Comparison of ENCODE assay signal across 17 cellular contexts in genomic region chr7:158861004-158861787, GRCh38. TPM values are rescaled to one million over a fixed set of nuclear protein-coding genes. Genes with fewer than 3 reads are reported as not detected.
A peak's percentile ranks its signal among the peaks of the same experiment; 100 is the strongest.
DNase-seq lines count a peak whose midpoint lies in the region; ATAC-seq, FAIRE-seq and TF ChIP-seq lines count a peak whose summit lies in the region.
"Had no signal": no experiment of that assay in that cellular context is flagged by ENCODE, and none has a peak within 500 bp of the region (broad histone marks: within the 10 kb centered on the region; RNA-seq: fewer than 3 reads in every experiment).

No MANE protein-coding gene starts in this region.

- no peaks in the 10 kb centered on the region for H3K9me3 ChIP-seq in CD4-positive, alpha-beta memory T cell (ENCODE audit: control insufficient read depth in 1 of 2, low read length in 2 of 2)
- H3K9me3 ChIP-seq in HUES48 (ENCODE audit: control insufficient read depth, insufficient read depth, low read length), result no peaks in the 10 kb centered on the region
- H3K9me3 ChIP-seq in H1 (ENCODE audit: insufficient read depth in 2 of 2, low read depth in 1 of 2, low read length in 1 of 2), result no peaks in the 10 kb centered on the region
- H3K9me3 ChIP-seq: Caco-2, SJSA1, suprapubic skin had no signal

- peaks cover 32% of the 10 kb centered on the region for H3K4me1 ChIP-seq in CD4-positive, alpha-beta memory T cell (ENCODE audit: insufficient read depth, low read length)
- H3K4me1 ChIP-seq in HUES48 (ENCODE audit: control insufficient read depth, insufficient read depth, low read length) (peaks cover 40% of the 10 kb centered on the region), H1 (replicated peaks in 1 of 4; ENCODE audit: control insufficient read depth in 3 of 4, insufficient read depth in 4 of 4, low read length in 3 of 4) (peaks cover 9 to 28% (median 18%) of the 10 kb centered on the region in 4 experiments; a peak in 6 of 7 replicates)

- DNase-seq in CD4-positive, alpha-beta memory T cell, result no peak
- no peak for DNase-seq in H1 (ENCODE audit: low read depth in 1 of 2, low spot score in 2 of 2)
- DNase-seq in naive thymus-derived CD8-positive, alpha-beta T cell, result no peak
- no peak for DNase-seq in NCI-H2171 (lab: John Stamatoyannopoulos, UW)
- DNase-seq in activated CD8-positive, alpha-beta memory T cell treated with anti-CD3 and anti-CD28 coated beads, Interleukin-2, amount 50 U/mL, for 4 hours, result no peak
- DNase-seq in SW480 (ENCODE audit: low spot score), result no peak
- DNase-seq: activated T-cell treated with anti-CD3 and anti-CD28 coated beads for 4 hours, amygdala, Caco-2, islet precursor cell, NCI-H1436 treated with DMSO at 0.1 percent for 48 hours, NCI-H82, small intestine had no signal

- intact Hi-C loops in CD4-positive, alpha-beta memory T cell (cut with micrococcal nuclease), result no loop called here

- H3K23ac ChIP-seq in H1 (ENCODE audit: insufficient read length), result no peak overlapping the region

- POLR2A ChIA-PET in CD4-positive, alpha-beta memory T cell (lab: Charles Lee; ENCODE audit: partially characterized antibody), result interaction anchor here (0.5 to 3.7 kb wide), 3 partner anchors 14 to 83 kb away, joined by 4 to 17 read pairs (median 9); partner anchors contain the start of gene ESYT2
- POLR2A ChIA-PET in H1 (lab: Charles Lee; ENCODE audit: partially characterized antibody), result interaction anchor here (0.7 to 1.3 kb wide), 2 partner anchors 11 to 19 kb away, joined by 3 read pairs; no protein-coding TSS in a partner anchor
- POLR2A ChIA-PET in naive thymus-derived CD8-positive, alpha-beta T cell (lab: Charles Lee), result no interaction called here

- H3K36me3 Mint-ChIP-seq in CD4-positive, alpha-beta memory T cell, result peaks cover 0 to 3% of the 10 kb centered on the region in 2 donors
- no peaks in the 10 kb centered on the region for H3K36me3 Mint-ChIP-seq in naive thymus-derived CD8-positive, alpha-beta T cell

- no peak overlapping the region; the same call in 1 of the 2 replicates for H2BK12ac ChIP-seq in H1 (ENCODE audit: low read depth, low read length)

- WGBS in H1 (ENCODE audit: extremely low coverage in 1 of 2, insufficient coverage in 1 of 2, insufficient read length in 1 of 2, insufficient replicate concordance in 2 of 2, low coverage in 1 of 2, low lambda C conversion rate in 2 of 2, missing lambda C conversion rate in 1 of 2), 2 experiments, result 50% methylated on average over 15 of the region's 15 CpGs; no CpG with 5 or more reads in 1 of the 2 experiments

- H4K5ac ChIP-seq in H1 (ENCODE audit: insufficient read length, low read depth, low read length), result peak overlapping the region; percentile 3

- no peak for TF ChIP-seq POLR2A in H1 (IDR thresholded peaks at IDR 0.05; ENCODE audit: control extremely low read depth in 1 of 2, low read depth in 2 of 2, low read length in 2 of 2)

- no peaks in the 10 kb centered on the region for H3K27me3 Mint-ChIP-seq in CD4-positive, alpha-beta memory T cell
- H3K27me3 Mint-ChIP-seq in naive thymus-derived CD8-positive, alpha-beta T cell, result no peaks in the 10 kb centered on the region
- H3K27me3 Mint-ChIP-seq: IgD-negative memory B cell had no signal

- H3K4me3 Mint-ChIP-seq in CD4-positive, alpha-beta memory T cell, result peak overlapping the region in 4 of 8 donors; percentile 0 to 71 (median 18)
- H3K4me3 Mint-ChIP-seq in naive thymus-derived CD8-positive, alpha-beta T cell, result peak overlapping the region in 3 of 10 donors; percentile 32 to 68 (median 48)

- no peak for TF ChIP-seq EP300 in H1 (IDR thresholded peaks at IDR 0.05; ENCODE audit: borderline replicate concordance in 1 of 2, low read depth in 2 of 2, low read length in 2 of 2)

- H2BK5ac ChIP-seq in H1 (ENCODE audit: low read depth, low read length), result no peak overlapping the region

- CTCF ChIA-PET in CD4-positive, alpha-beta memory T cell (lab: Charles Lee; ENCODE audit: partially characterized antibody), result interaction anchor here (1.0 to 1.6 kb wide), 3 partner anchors 14 to 47 kb away, joined by 3 to 5 read pairs (median 3); partner anchors contain the start of gene ESYT2
- CTCF ChIA-PET in H1 (lab: Charles Lee; ENCODE audit: partially characterized antibody), result interaction anchor here (0.5 to 2.4 kb wide), 11 partner anchors 11 to 416 kb away, joined by 3 to 10 read pairs (median 3); no protein-coding TSS in a partner anchor

- peaks cover 2 to 38% of the 10 kb centered on the region in 2 experiments; a peak in 2 of 4 replicates for H3K79me2 ChIP-seq in H1 (ENCODE audit: control insufficient read depth in 1 of 2, insufficient read depth in 2 of 2, low read length in 2 of 2)

- H3K9ac ChIP-seq in HUES48 (ENCODE audit: low read depth, low read length) (no peak overlapping the region), H1 (replicated peaks in 1 of 4; ENCODE audit: extremely low read depth in 1 of 4, low read depth in 3 of 4, low read length in 3 of 4) (no peak overlapping the region)

- peaks cover 6% of the 10 kb centered on the region; the same call in 1 of the 2 replicates for H3K23me2 ChIP-seq in H1 (ENCODE audit: low read depth, low read length)

- no peak overlapping the region for H2AK5ac ChIP-seq in H1 (ENCODE audit: low read depth, low read length)

- no peaks in the 10 kb centered on the region for H3K9me3 Mint-ChIP-seq in CD4-positive, alpha-beta memory T cell
- no peaks in the 10 kb centered on the region for H3K9me3 Mint-ChIP-seq in naive thymus-derived CD8-positive, alpha-beta T cell
- H3K9me3 Mint-ChIP-seq: IgD-negative memory B cell had no signal

- H3K36me3 ChIP-seq in CD4-positive, alpha-beta memory T cell (ENCODE audit: insufficient read depth, low read length), result no peaks in the 10 kb centered on the region
- H3K36me3 ChIP-seq in HUES48 (ENCODE audit: control insufficient read depth, insufficient read depth, low read length), result no peaks in the 10 kb centered on the region
- H3K36me3 ChIP-seq in H1 (ENCODE audit: control insufficient read depth in 2 of 4, insufficient read depth in 4 of 4, low read length in 3 of 4), result no peaks in the 10 kb centered on the region
- H3K36me3 ChIP-seq: suprapubic skin had no signal

- peaks cover 25 to 53% (median 44%) of the 10 kb centered on the region in 4 donors for H3K4me1 Mint-ChIP-seq in CD4-positive, alpha-beta memory T cell
- peaks cover 26 to 63% (median 56%) of the 10 kb centered on the region in 4 donors for H3K4me1 Mint-ChIP-seq in naive thymus-derived CD8-positive, alpha-beta T cell

- no peak overlapping the region for H2AFZ ChIP-seq in H1 (ENCODE audit: low read length)

- 0 out of 2 replicates have a peak overlapping the region, but pooled peaks have one; percentile 4 for H2BK15ac ChIP-seq in H1 (ENCODE audit: low read length)

- FAIRE-seq in H1 (lab: Jason Lieb, UNC), result no peak
- FAIRE-seq: small intestine had no signal

- H3K4me2 ChIP-seq in H1 (ENCODE audit: insufficient read depth in 1 of 2, low read depth in 2 of 2, low read length in 2 of 2), result peak overlapping the region; percentile 42 to 50; a peak in 3 of 4 replicates

- no peaks in the 10 kb centered on the region for H3K27me3 ChIP-seq in CD4-positive, alpha-beta memory T cell (ENCODE audit: insufficient read depth, low read length)
- no peaks in the 10 kb centered on the region for H3K27me3 ChIP-seq in HUES48 (ENCODE audit: control insufficient read depth, insufficient read depth, low read length)
- H3K27me3 ChIP-seq in H1 (replicated peaks in 1 of 4; ENCODE audit: control insufficient read depth in 3 of 4, extremely low read depth in 1 of 4, insufficient read depth in 3 of 4, low read length in 3 of 4), result no peaks in the 10 kb centered on the region; a peak in 1 of 7 replicates
- H3K27me3 ChIP-seq: SJSA1, suprapubic skin had no signal

- H4K20me1 ChIP-seq in H1 (replicated peaks in 1 of 2; ENCODE audit: control insufficient read depth in 1 of 2, insufficient read depth in 2 of 2, low read length in 2 of 2), result no peaks in the 10 kb centered on the region

- no peak for TF ChIP-seq CTCF in H1 (IDR thresholded peaks at IDR 0.05; ENCODE audit: control extremely low read depth in 1 of 3, insufficient read depth in 1 of 3, low read depth in 1 of 3, low read length in 3 of 3)

- no peak for ATAC-seq in naive thymus-derived CD8-positive, alpha-beta T cell

- no peak overlapping the region for H3K56ac ChIP-seq in H1 (replicated peaks; ENCODE audit: insufficient read length, low read depth, low read length)

- no peak for TF ChIP-seq RAD21 in H1 (IDR thresholded peaks at IDR 0.05 in 1 of 2, conservative IDR thresholded peaks at IDR 0.05 in 1 of 2; ENCODE audit: low read depth in 2 of 2, low read length in 2 of 2)

- no peak overlapping the region for H4K8ac ChIP-seq in H1 (ENCODE audit: extremely low read depth, insufficient read depth, low read length)

- no peak overlapping the region for H3K4me3 ChIP-seq in CD4-positive, alpha-beta memory T cell (ENCODE audit: low read length in 2 of 2)
- H3K4me3 ChIP-seq in HUES48 (ENCODE audit: low read depth, low read length) (no peak overlapping the region), H1 (ENCODE audit: extremely low read depth in 1 of 4, insufficient read depth in 2 of 4, low read depth in 3 of 4, low read length in 4 of 4) (peak overlapping the region in 1 of 4 experiments; percentile 20; a peak in 1 of 8 replicates)
- H3K4me3 ChIP-seq: SJSA1, suprapubic skin had no signal

- no peak overlapping the region for H4K91ac ChIP-seq in H1 (replicated peaks; ENCODE audit: insufficient read length, low read length)

- H3K18ac ChIP-seq in H1 (ENCODE audit: extremely low read depth, low read length), result peak overlapping the region; percentile 3; the same call in 1 of the 2 replicates

- H3K27ac ChIP-seq in CD4-positive, alpha-beta memory T cell (ENCODE audit: low read depth, low read length), result no peak overlapping the region
- H3K27ac ChIP-seq in HUES48 (ENCODE audit: low read depth, low read length) (peak overlapping the region; percentile 53), H1 (ENCODE audit: low read depth, low read length) (no peak overlapping the region)
- H3K27ac ChIP-seq: SJSA1, suprapubic skin had no signal

- no peak overlapping the region for H3K4ac ChIP-seq in H1 (replicated peaks; ENCODE audit: insufficient read length, low read depth, low read length)

- H3K14ac ChIP-seq in H1 (ENCODE audit: insufficient read length), result no peak overlapping the region

- no peak overlapping the region for H2BK120ac ChIP-seq in H1 (replicated peaks; ENCODE audit: low read depth, low read length)

- H2BK20ac ChIP-seq in H1 (ENCODE audit: low read length), result no peak overlapping the region

- H3K79me1 ChIP-seq in H1 (ENCODE audit: low read depth, low read length), result no peaks in the 10 kb centered on the region; the same call in 1 of the 2 replicates

- peak overlapping the region in 6 of 7 donors; percentile 58 to 86 (median 65) for H3K27ac Mint-ChIP-seq in CD4-positive, alpha-beta memory T cell
- H3K27ac Mint-ChIP-seq in naive thymus-derived CD8-positive, alpha-beta T cell, result peak overlapping the region in 9 of 10 donors; percentile 9 to 81 (median 69)

RNA-seq across cellular contexts. Expression of gene DYNC2I1, which starts 4.8 kb away (rescaled TPM):
- 10 to 100 TPM; 14.7 to 15.2 TPM for total RNA-seq in CD4-positive, alpha-beta memory T cell
- polyA plus RNA-seq in CD4-positive, alpha-beta memory T cell, result 10 to 100 TPM in 1 of 2 donors, 1 to 10 TPM in 1; 6.2 to 24.1 TPM
- 13.1 and 15.9 TPM in 2 replicates for total RNA-seq in H1 (2021; fragmentation: NEBNext Ultra II Directional; extraction: Animal tissue kit (Norgen Biotek cat#: 25700))
- 28.6 and 29.2 TPM in 2 replicates for polyA plus RNA-seq in H1 (2011; rRNA removed)
- 27.6 TPM for polyA plus RNA-seq in H1 (2011; cell fraction: cytosol; rRNA removed)
- 64.2 TPM for polyA plus RNA-seq in H1 (2011; cell fraction: nucleus; rRNA removed)
- 15.2 to 20.9 TPM (median 17.5 TPM) in 4 replicates for polyA plus RNA-seq in H1 (2012, experiment 1 of 2)
- 1.8 TPM for polyA plus RNA-seq in H1 (2012, experiment 2 of 2)
- polyA plus RNA-seq in H1 (2013, experiment 1 of 2), result 12.5 TPM
- 9.2 TPM for polyA plus RNA-seq in H1 (2013, experiment 2 of 2)
- 11.8 and 15.3 TPM in 2 replicates for polyA minus RNA-seq in H1 (2011; rRNA and poly(A)+ RNA removed)
- polyA minus RNA-seq in H1 (2011; cell fraction: cytosol; rRNA and poly(A)+ RNA removed), result 10.3 TPM
- polyA minus RNA-seq in H1 (2011; cell fraction: nucleus; rRNA and poly(A)+ RNA removed), result 18.0 TPM
- 10 to 100 TPM; 16.3 to 19.0 TPM for total RNA-seq in naive thymus-derived CD8-positive, alpha-beta T cell
- polyA plus RNA-seq in naive thymus-derived CD8-positive, alpha-beta T cell, result 10 to 100 TPM; 14.1 to 22.1 (median 19.8) TPM

RNA-seq across cellular contexts. Expression of gene ESYT2, which starts 31.9 kb away (rescaled TPM):
- total RNA-seq in CD4-positive, alpha-beta memory T cell, result 100 to 1,000 TPM; 114 to 116 TPM
- polyA plus RNA-seq in CD4-positive, alpha-beta memory T cell, result 10 to 100 TPM; 52.3 to 99.4 TPM
- 36.5 and 37.5 TPM in 2 replicates for total RNA-seq in H1 (2021; fragmentation: NEBNext Ultra II Directional; extraction: Animal tissue kit (Norgen Biotek cat#: 25700))
- 19.3 and 27.0 TPM in 2 replicates for polyA plus RNA-seq in H1 (2011; rRNA removed)
- 27.8 TPM for polyA plus RNA-seq in H1 (2011; cell fraction: cytosol; rRNA removed)
- 39.1 TPM for polyA plus RNA-seq in H1 (2011; cell fraction: nucleus; rRNA removed)
- polyA plus RNA-seq in H1 (2012, experiment 1 of 2), result 26.5 to 35.1 TPM (median 27.7 TPM) in 4 replicates
- polyA plus RNA-seq in H1 (2012, experiment 2 of 2), result 6.7 TPM
- polyA plus RNA-seq in H1 (2013, experiment 1 of 2), result 28.8 TPM
- 31.5 TPM for polyA plus RNA-seq in H1 (2013, experiment 2 of 2)
- 42.9 and 63.2 TPM in 2 replicates for polyA minus RNA-seq in H1 (2011; rRNA and poly(A)+ RNA removed)
- polyA minus RNA-seq in H1 (2011; cell fraction: cytosol; rRNA and poly(A)+ RNA removed), result 34.9 TPM
- polyA minus RNA-seq in H1 (2011; cell fraction: nucleus; rRNA and poly(A)+ RNA removed), result 36.6 TPM
- 100 to 1,000 TPM; 101 to 105 TPM for total RNA-seq in naive thymus-derived CD8-positive, alpha-beta T cell
- polyA plus RNA-seq in naive thymus-derived CD8-positive, alpha-beta T cell, result 10 to 100 TPM; 58.6 to 93.3 (median 79.8) TPM
